9 cellular contexts compared by ENCODE assay signal in the genomic region with DNA sequence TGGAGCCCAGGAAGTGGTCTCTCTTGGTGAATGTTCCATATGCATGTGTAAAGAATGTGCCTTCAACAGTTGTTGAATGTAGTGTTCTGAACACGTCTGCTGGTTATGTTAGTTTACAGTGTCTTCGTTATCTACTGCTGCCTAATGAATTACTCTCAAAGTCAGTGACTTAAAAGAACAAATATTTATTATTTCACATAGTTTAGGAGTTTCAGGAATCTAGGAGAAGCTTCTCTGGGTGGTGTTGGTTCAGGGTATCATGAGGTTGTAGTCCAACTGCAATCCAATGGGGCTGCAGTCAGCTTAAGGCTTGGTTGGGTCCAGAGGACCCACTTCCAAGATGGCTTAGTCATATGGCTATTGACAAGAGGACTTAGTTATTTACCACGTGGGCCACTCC. TPM values are rescaled to one million over a fixed set of nuclear protein-coding genes. Genes with fewer than 3 reads are reported as not detected.
"Had no signal": no experiment of that assay in that cellular context is flagged by ENCODE, and none has a peak within 500 bp of the region (broad histone marks: within the 10 kb centered on the region; RNA-seq: fewer than 3 reads in every experiment).

No MANE protein-coding gene starts in this region.

- DNase-seq: GM23248, GOT3, H7, HFFc6, KBM-7 had no signal

- ATAC-seq: HCT116 had no signal

- H3K36me3 Mint-ChIP-seq: IgD-negative memory B cell had no signal

- H3K9me3 ChIP-seq: HAP-1 had no signal

- H3K4me3 ChIP-seq: GM23248, HAP-1 had no signal

- H3K4me3 Mint-ChIP-seq: HFFc6, IgD-negative memory B cell had no signal

- H3K36me3 ChIP-seq: HAP-1 had no signal

- H3K27ac ChIP-seq: GM23248 had no signal

- H3K27me3 Mint-ChIP-seq: IgD-negative memory B cell had no signal

- H3K4me1 ChIP-seq: HAP-1 had no signal

- H3K4me1 Mint-ChIP-seq: IgD-negative memory B cell had no signal

- H2AFZ ChIP-seq: GM23248 had no signal

- H3K9ac ChIP-seq: GM23248 had no signal

- H3K27ac Mint-ChIP-seq: HFFc6, IgD-negative memory B cell had no signal

RNA-seq across cellular contexts. Expression of gene IGFBP3, which starts 36.6 kb away (rescaled TPM):
- total RNA-seq: HT-29 had no signal
